In the genomic region with DNA sequence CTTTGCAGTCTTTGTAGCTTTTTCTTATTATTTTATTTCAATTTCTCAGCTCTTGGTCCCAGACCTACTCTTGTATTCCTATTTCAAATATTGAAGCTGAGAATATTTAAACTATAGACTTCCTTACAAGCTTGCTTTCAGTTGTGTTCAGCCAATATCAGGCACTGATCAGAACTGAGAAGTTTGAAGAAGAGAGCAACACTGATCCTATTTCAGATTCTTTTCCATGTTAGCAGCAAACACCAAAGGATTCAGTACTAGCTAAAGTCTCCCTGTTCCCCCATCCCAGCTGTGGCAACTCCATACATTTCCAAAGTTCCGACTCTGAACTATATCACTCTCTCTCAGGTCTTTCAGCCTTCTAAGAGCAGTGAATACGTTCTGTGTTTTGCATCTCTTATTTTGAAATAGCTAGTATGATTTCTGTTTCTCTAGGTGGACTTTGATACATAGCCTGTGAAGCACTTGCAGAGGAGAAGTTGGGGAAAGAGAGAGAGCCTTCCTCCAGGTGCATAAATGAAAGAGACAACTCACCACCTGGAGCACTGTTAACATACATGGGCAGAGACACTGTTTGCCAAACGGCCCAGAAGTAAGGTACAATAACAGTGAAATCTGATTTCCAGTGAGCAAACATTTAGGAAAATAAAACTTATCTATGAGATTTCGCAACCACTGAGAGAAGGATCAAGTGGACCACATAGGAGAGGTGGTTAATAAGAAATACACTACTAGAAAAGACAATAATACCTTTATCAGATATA, we compare ENCODE assay signal across 17 cellular contexts.
DNase-seq lines count a peak whose midpoint lies in the region; ATAC-seq and TF ChIP-seq lines count a peak whose summit lies in the region.
"Had no signal": no experiment of that assay in that cellular context is flagged by ENCODE, and none has a peak within 500 bp of the region (broad histone marks: within the 10 kb centered on the region; RNA-seq: fewer than 3 reads in every experiment).

No MANE protein-coding gene starts in this region.

- H3K27me3 ChIP-seq in right lobe of liver: no peaks in the 10 kb centered on the region
- H3K27me3 ChIP-seq: foreskin keratinocyte, neutrophil had no signal

- H3K36me3 ChIP-seq in right lobe of liver: no peaks in the 10 kb centered on the region
- H3K36me3 ChIP-seq: neutrophil, SJSA1 had no signal

- intact Hi-C loops in right lobe of liver (cut with DNase I): no loop called here

- peak overlapping the region in 2 of 3 donors; percentile 75 to 81 for H3K27ac ChIP-seq in right lobe of liver
- H3K27ac ChIP-seq: coronary artery, foreskin keratinocyte, neutrophil, SJSA1 had no signal

- peaks cover 0 to 12% (median 4%) of the 10 kb centered on the region in 4 donors for H3K4me1 ChIP-seq in right lobe of liver
- H3K4me1 ChIP-seq: foreskin keratinocyte, SJSA1 had no signal

- DNase-seq in HuH-7.5 (ENCODE audit: low spot score) (peak; percentile 5), SHP77 (lab: John Stamatoyannopoulos, UW) (peak; percentile 14 to 33), right lobe of liver (peak in 1 of 3 donors; percentile 62), activated gamma-delta T cell (lab: John Stamatoyannopoulos, UW) (no peak), activated T-cell treated with anti-CD3 and anti-CD28 coated beads for 4 hours (no peak), LoVo (ENCODE audit: low spot score) (no peak)
- DNase-seq: ACHN; activated naive CD4-positive, alpha-beta T cell; CD8-positive, alpha-beta T cell; foreskin keratinocyte; NCI-H1092 treated with DMSO at 0.1 percent for 48 hours had no signal

- peak; percentile 30 for ATAC-seq in GM18502 (IDR thresholded peaks at IDR 0.05; ENCODE audit: poor library complexity, unreplicated experiment)
- peak; percentile 91 to 96 (median 95) for ATAC-seq in right lobe of liver
- ATAC-seq in GM18517 (IDR thresholded peaks at IDR 0.05; ENCODE audit: unreplicated experiment): no peak
- ATAC-seq: CD8-positive, alpha-beta T cell; foreskin keratinocyte; sciatic nerve had no signal

- no peaks in the 10 kb centered on the region for H3K9me3 ChIP-seq in right lobe of liver
- H3K9me3 ChIP-seq: neutrophil had no signal

- TF ChIP-seq CTCF in right lobe of liver (IDR thresholded peaks at IDR 0.05): no peak

- H3K4me3 ChIP-seq in right lobe of liver: peak overlapping the region in 2 of 3 donors; percentile 14 to 31
- H3K4me3 ChIP-seq: coronary artery, SJSA1 had no signal

- no peak for TF ChIP-seq POLR2A in right lobe of liver (IDR thresholded peaks at IDR 0.05)

- 27% methylated on average over 4 of the region's 4 CpGs for WGBS in right lobe of liver (ENCODE audit: insufficient coverage, low coverage, low lambda C conversion rate, missing lambda C conversion rate)

Comparison
In these comparisons a context has a peak if more than half of its experiments do, and no peak if none do; other contexts are left out.
1. DNase-seq: peak in HuH-7.5 (single experiment) and SHP77 (2 of 2); none in activated gamma-delta T cell (single experiment), activated T-cell treated with anti-CD3 and anti-CD28 coated beads for 4 hours (single experiment) and LoVo (single experiment).